In genomic region chr9:82513242-82513750, GRCh38 we compare ENCODE assay signal across 22 cellular contexts.
A peak's percentile ranks its signal among the peaks of the same experiment; 100 is the strongest.
DNase-seq lines count a peak whose midpoint lies in the region; ATAC-seq and TF ChIP-seq lines count a peak whose summit lies in the region.
"Had no signal": no experiment of that assay in that cellular context is flagged by ENCODE, and none has a peak within 500 bp of the region (broad histone marks: within the 10 kb centered on the region; RNA-seq: fewer than 3 reads in every experiment).

No MANE protein-coding gene starts in this region.

- no peak overlapping the region for H3K9ac ChIP-seq in GM23248
- peak overlapping the region in 1 of 5 donors; percentile 65 for H3K9ac ChIP-seq in subcutaneous abdominal adipose tissue (ENCODE audit: low read length in 5 of 5)
- H3K9ac ChIP-seq: parathyroid adenoma had no signal

- H3K4me3 ChIP-seq in GM23248 = peak overlapping the region; percentile 59
- H3K4me3 ChIP-seq in astrocyte of the spinal cord (ENCODE audit: low read depth, low read length) = no peak overlapping the region
- peak overlapping the region; percentile 20 to 64 (median 43) for H3K4me3 ChIP-seq in subcutaneous abdominal adipose tissue (ENCODE audit: low read depth in 1 of 5, low read length in 5 of 5)
- H3K4me3 ChIP-seq: stomach had no signal

- H4K20me1 ChIP-seq in GM23248 (ENCODE audit: insufficient read depth) = no peaks in the 10 kb centered on the region

- H3F3A ChIP-seq in GM23248 (ENCODE audit: insufficient read depth) = peaks cover 9% of the 10 kb centered on the region; the same call in 1 of the 2 replicates

- H2AFZ ChIP-seq in GM23248 = peak overlapping the region; percentile 12; the same call in 1 of the 2 replicates
- H2AFZ ChIP-seq: parathyroid adenoma had no signal

- H3K36me3 ChIP-seq in GM23248 (ENCODE audit: low read depth) (no peaks in the 10 kb centered on the region), subcutaneous abdominal adipose tissue (ENCODE audit: control insufficient read depth in 5 of 5, insufficient read depth in 5 of 5, low read length in 5 of 5) (no peaks in the 10 kb centered on the region)
- H3K36me3 ChIP-seq: stomach had no signal

- no peak overlapping the region for H3K4me3 Mint-ChIP-seq in progenitor cell of endocrine pancreas (ENCODE audit: low read depth)

- WGBS in GM23248 (ENCODE audit: low coverage in 1 of 2, low lambda C conversion rate in 2 of 2, missing lambda C conversion rate in 2 of 2), 2 experiments = 5 to 6% methylated on average over 5 of the region's 5 CpGs

- H3K4me1 Mint-ChIP-seq in progenitor cell of endocrine pancreas (ENCODE audit: low read depth) = no peaks in the 10 kb centered on the region

- H3K27ac ChIP-seq in GM23248 = no peak overlapping the region
- peak overlapping the region; percentile 59 for H3K27ac ChIP-seq in subcutaneous abdominal adipose tissue (ENCODE audit: low read depth, low read length)
- H3K27ac ChIP-seq: C4-2B, parathyroid adenoma, stomach had no signal

- H3K9me2 ChIP-seq in GM23248 (ENCODE audit: insufficient read depth) = no peaks in the 10 kb centered on the region

- H3K9me3 ChIP-seq in GM23248 (ENCODE audit: low read depth) (no peaks in the 10 kb centered on the region), subcutaneous abdominal adipose tissue (ENCODE audit: control insufficient read depth in 5 of 5, low read length in 5 of 5) (peaks cover 0 to 3% (median 0%) of the 10 kb centered on the region in 5 donors)
- H3K9me3 ChIP-seq: stomach had no signal

- H3K36me3 Mint-ChIP-seq in progenitor cell of endocrine pancreas (ENCODE audit: insufficient read depth) = no peaks in the 10 kb centered on the region

- intact Hi-C loops in left cardiac atrium (cut with DNase I) = no loop called here

- in situ Hi-C loops in GM23248 (cut with MboI) = no loop called here
- in situ Hi-C loops in astrocyte of the spinal cord (cut with HindIII; ENCODE audit: low sequenced_read_pairs) = no loop called here

- no peaks in the 10 kb centered on the region for H3K79me2 ChIP-seq in GM23248 (ENCODE audit: insufficient read depth)
- H3K79me2 ChIP-seq: parathyroid adenoma had no signal

- peak overlapping the region; percentile 66 for H3K4me2 ChIP-seq in GM23248 (ENCODE audit: unreplicated experiment)

- H3K27me3 ChIP-seq in GM23248 (replicated peaks; ENCODE audit: insufficient read depth) = 0 out of 2 replicates have a peak, but pooled peaks cover 20% of the 10 kb centered on the region
- H3K27me3 ChIP-seq in subcutaneous abdominal adipose tissue (ENCODE audit: control insufficient read depth in 5 of 5, insufficient read depth in 4 of 5, low read length in 5 of 5) = no peaks in the 10 kb centered on the region
- H3K27me3 ChIP-seq: stomach had no signal

- peaks cover 4% of the 10 kb centered on the region for H3K27me3 Mint-ChIP-seq in progenitor cell of endocrine pancreas

- no peak overlapping the region for H3K27ac Mint-ChIP-seq in progenitor cell of endocrine pancreas

- H3K4me1 ChIP-seq in GM23248 (ENCODE audit: insufficient read depth) (peaks cover 19% of the 10 kb centered on the region), subcutaneous abdominal adipose tissue (ENCODE audit: control insufficient read depth in 5 of 5, insufficient read depth in 5 of 5, low read length in 5 of 5) (peaks cover 2 to 21% (median 21%) of the 10 kb centered on the region in 5 donors)
- H3K4me1 ChIP-seq: parathyroid adenoma had no signal

- peaks cover 14% of the 10 kb centered on the region for H3K9me3 Mint-ChIP-seq in progenitor cell of endocrine pancreas (ENCODE audit: low read depth)

- TF ChIP-seq CTCF in astrocyte of the spinal cord (IDR thresholded peaks at IDR 0.05; ENCODE audit: low read depth, low read length) (no peak), progenitor cell of endocrine pancreas (IDR thresholded peaks at IDR 0.05; ENCODE audit: unreplicated experiment) (no peak)

- DNase-seq in GM23248 = peak; percentile 61
- DNase-seq in astrocyte of the spinal cord (ENCODE audit: low read depth, low spot score) = peak; percentile 67
- no peak for DNase-seq in left cardiac atrium
- DNase-seq in progenitor cell of endocrine pancreas (ENCODE audit: low spot score, unreplicated experiment) = no peak
- DNase-seq in activated CD8-positive, alpha-beta memory T cell treated with anti-CD3 and anti-CD28 coated beads for 24 hours = no peak
- DNase-seq: activated CD4-positive, alpha-beta T cell treated with anti-CD3 and anti-CD28 coated beads, Interleukin-2, amount 50 U/mL, for 1 hour; activated naive CD4-positive, alpha-beta T cell treated with anti-CD3 and anti-CD28 coated beads, Interleukin-2, amount 50 U/mL, for 16 hours; activated T-cell treated with anti-CD3 and anti-CD28 coated beads, Interleukin-2, amount 50 U/mL, for 1 hour; central memory CD4-positive, alpha-beta T cell; GOT3; head of caudate nucleus; kidney; MM.1S; NCI-H2029 treated with DMSO at 0.1 percent for 48 hours; NCI-H526; OCI-M1; stimulated activated CD4-positive, alpha-beta T cell treated with anti-CD3 and anti-CD28 coated beads, Interleukin-15, amount 100 ng/mL, for 24 hours; stomach had no signal

- ATAC-seq in left cardiac atrium (peak; percentile 61 to 91), HG02938 (IDR thresholded peaks at IDR 0.05; ENCODE audit: unreplicated experiment) (no peak)

Comparison
In these comparisons a context has a peak if more than half of its experiments do, and no peak if none do; other contexts are left out.
1. DNase-seq: peak in GM23248 (single experiment) and astrocyte of the spinal cord (single experiment); none in left cardiac atrium (single experiment), progenitor cell of endocrine pancreas (single experiment) and activated CD8-positive, alpha-beta memory T cell treated with anti-CD3 and anti-CD28 coated beads for 24 hours (single experiment).